ENCODE assay signal across 8 cellular contexts in genomic region chr1:41516168-41516961, GRCh38. TPM values are rescaled to one million over a fixed set of nuclear protein-coding genes. Genes with fewer than 3 reads are reported as not detected.
DNase-seq lines count a peak whose midpoint lies in the region; ATAC-seq and TF ChIP-seq lines count a peak whose summit lies in the region.

No MANE protein-coding gene starts in this region.

- H3K4me1 ChIP-seq in NT2/D1 (ENCODE audit: insufficient read depth, insufficient read length) = peaks cover 18% of the 10 kb centered on the region
- H3K4me1 ChIP-seq in muscle layer of colon (ENCODE audit: insufficient read depth, low read length) = peaks cover 14% of the 10 kb centered on the region

- peaks cover 29% of the 10 kb centered on the region for H3K36me3 ChIP-seq in NT2/D1 (ENCODE audit: insufficient read depth, insufficient read length, low read length)
- no peaks in the 10 kb centered on the region for H3K36me3 ChIP-seq in muscle layer of colon (ENCODE audit: insufficient read depth, low read length)

- CTCF ChIA-PET in AG04450 (lab: Charles Lee) = interaction anchor here (0.5 to 3.1 kb wide), 39 partner anchors 8 to 918 kb away, joined by 3 to 22 read pairs (median 3); no protein-coding TSS in a partner anchor

- H3K27ac ChIP-seq in AG04450 (ENCODE audit: low read depth, low read length) = no peak overlapping the region
- H3K27ac ChIP-seq in muscle layer of colon (ENCODE audit: low read depth, low read length) = peak overlapping the region; percentile 27

- H3K9ac ChIP-seq in NT2/D1 (ENCODE audit: insufficient read length, low read depth) (peak overlapping the region; percentile 72), muscle layer of colon (ENCODE audit: low read length) (no peak overlapping the region)

- H3K27me3 ChIP-seq in AG04450 (ENCODE audit: control insufficient read depth, insufficient read depth, low read length) (no peaks in the 10 kb centered on the region), NT2/D1 (ENCODE audit: insufficient read depth, insufficient read length) (no peaks in the 10 kb centered on the region), muscle layer of colon (ENCODE audit: control insufficient read depth in 1 of 2, insufficient read depth in 2 of 2, low read length in 2 of 2) (no peaks in the 10 kb centered on the region)

- peak; percentile 75 for ATAC-seq in GM18868 (IDR thresholded peaks at IDR 0.05; ENCODE audit: unreplicated experiment)
- peak; percentile 89 for ATAC-seq in esophagus mucosa

- DNase-seq in AG04450 (ENCODE audit: low read depth, low spot score) (peak; percentile 34), HT1080 (ENCODE audit: low read depth) (peak; percentile 82), NT2/D1 (ENCODE audit: low read depth, low spot score) (peak; percentile 87), activated T-cell treated with anti-CD3 and anti-CD28 coated beads for 48 hours (ENCODE audit: low read depth) (peak; percentile 73)
- peak; percentile 14 to 16 for DNase-seq in stimulated activated CD8-positive, alpha-beta memory T cell treated with anti-CD3 and anti-CD28 coated beads, Interleukin-4, amount 100 ng/mL, for 4 hours (ENCODE audit: low read depth in 2 of 2, low spot score in 1 of 2)

- POLR2A ChIA-PET in AG04450 (lab: Yijun Ruan, JAX) = interaction anchor here (1.0 kb wide), 1 partner anchor 18 kb away, joined by 3 read pairs; no protein-coding TSS in a partner anchor

- no peaks in the 10 kb centered on the region for H3K9me3 ChIP-seq in AG04450 (ENCODE audit: control insufficient read depth, insufficient read depth, low read length)
- H3K9me3 ChIP-seq in NT2/D1 (ENCODE audit: insufficient read depth, low read length) = no peaks in the 10 kb centered on the region
- H3K9me3 ChIP-seq in muscle layer of colon (ENCODE audit: low read length) = no peaks in the 10 kb centered on the region

- TF ChIP-seq CTCF in AG04450 (IDR thresholded peaks at IDR 0.05; ENCODE audit: low read depth, low read length) = peak; percentile 89

- H3K4me3 ChIP-seq in AG04450 (ENCODE audit: low read depth, low read length) (peak overlapping the region; percentile 49), NT2/D1 (ENCODE audit: insufficient read length, low read depth) (peak overlapping the region; percentile 26), muscle layer of colon (ENCODE audit: low read depth in 1 of 2, low read length in 2 of 2) (peak overlapping the region; percentile 34 to 76)

RNA-seq across cellular contexts. Expression of gene EDN2, which starts 31.9 kb away (rescaled TPM):
- 0.19 and 0.21 TPM in 2 replicates for polyA plus RNA-seq in AG04450 (2011; rRNA removed)
- not detected in 2 replicates for polyA minus RNA-seq in AG04450 (2011; rRNA and poly(A)+ RNA removed)
- not detected in 2 replicates for total RNA-seq in HT1080 (2014; rRNA removed; shearing (Covaris generic))
- polyA plus RNA-seq in HT1080 (2015; cell fraction: cytosol; rRNA removed) = 0.06 TPM in 1 of 2 replicates, not detected in the other
- polyA plus RNA-seq in HT1080 (2015; cell fraction: nucleus; rRNA removed) = 0.67 TPM in 1 of 2 replicates, not detected in the other
- 4.7 TPM for total RNA-seq in esophagus mucosa

Comparison
In these comparisons a context has a peak if more than half of its experiments do, and no peak if none do; other contexts are left out.
1. DNase-seq: peak in every context shown above with its lines; median percentile 87 in NT2/D1; 82 in HT1080; 73 in activated T-cell treated with anti-CD3 and anti-CD28 coated beads for 48 hours; 34 in AG04450; 15 in stimulated activated CD8-positive, alpha-beta memory T cell treated with anti-CD3 and anti-CD28 coated beads, Interleukin-4, amount 100 ng/mL, for 4 hours.